ENCODE assay signal across 1 cellular context in the genomic region with DNA sequence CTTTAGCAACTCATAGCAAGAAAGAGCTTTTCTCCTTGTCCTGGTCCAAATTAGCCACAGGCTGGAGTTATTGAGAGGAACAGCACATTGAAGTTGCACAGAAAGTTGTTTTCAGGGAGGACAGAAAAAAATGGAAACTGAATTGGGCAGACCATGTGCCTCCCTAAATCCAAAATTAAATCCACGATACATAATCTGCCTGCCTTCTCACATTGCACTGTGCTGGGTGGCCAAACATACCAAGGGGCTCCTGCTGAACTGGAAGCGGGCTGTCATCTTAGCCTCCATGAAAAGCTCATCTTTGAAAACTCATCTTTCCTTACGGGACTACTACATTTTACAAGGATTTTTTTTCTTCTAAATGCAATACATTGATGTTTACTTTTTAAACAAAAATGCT.
TF ChIP-seq lines count a peak whose summit lies in the region.

No MANE protein-coding gene starts in this region.

TF ChIP-seq in GM23338, 12 proteins besides CTCF, POLR2A, EP300 and RAD21:
- TF ChIP-seq POLR2AphosphoS5 (IDR thresholded peaks at IDR 0.05; ENCODE audit: low read depth): no peak
- no peak for TF ChIP-seq ZNF114 (CRISPR knock-in tag; IDR thresholded peaks at IDR 0.05)
- TF ChIP-seq, protein P1, sequence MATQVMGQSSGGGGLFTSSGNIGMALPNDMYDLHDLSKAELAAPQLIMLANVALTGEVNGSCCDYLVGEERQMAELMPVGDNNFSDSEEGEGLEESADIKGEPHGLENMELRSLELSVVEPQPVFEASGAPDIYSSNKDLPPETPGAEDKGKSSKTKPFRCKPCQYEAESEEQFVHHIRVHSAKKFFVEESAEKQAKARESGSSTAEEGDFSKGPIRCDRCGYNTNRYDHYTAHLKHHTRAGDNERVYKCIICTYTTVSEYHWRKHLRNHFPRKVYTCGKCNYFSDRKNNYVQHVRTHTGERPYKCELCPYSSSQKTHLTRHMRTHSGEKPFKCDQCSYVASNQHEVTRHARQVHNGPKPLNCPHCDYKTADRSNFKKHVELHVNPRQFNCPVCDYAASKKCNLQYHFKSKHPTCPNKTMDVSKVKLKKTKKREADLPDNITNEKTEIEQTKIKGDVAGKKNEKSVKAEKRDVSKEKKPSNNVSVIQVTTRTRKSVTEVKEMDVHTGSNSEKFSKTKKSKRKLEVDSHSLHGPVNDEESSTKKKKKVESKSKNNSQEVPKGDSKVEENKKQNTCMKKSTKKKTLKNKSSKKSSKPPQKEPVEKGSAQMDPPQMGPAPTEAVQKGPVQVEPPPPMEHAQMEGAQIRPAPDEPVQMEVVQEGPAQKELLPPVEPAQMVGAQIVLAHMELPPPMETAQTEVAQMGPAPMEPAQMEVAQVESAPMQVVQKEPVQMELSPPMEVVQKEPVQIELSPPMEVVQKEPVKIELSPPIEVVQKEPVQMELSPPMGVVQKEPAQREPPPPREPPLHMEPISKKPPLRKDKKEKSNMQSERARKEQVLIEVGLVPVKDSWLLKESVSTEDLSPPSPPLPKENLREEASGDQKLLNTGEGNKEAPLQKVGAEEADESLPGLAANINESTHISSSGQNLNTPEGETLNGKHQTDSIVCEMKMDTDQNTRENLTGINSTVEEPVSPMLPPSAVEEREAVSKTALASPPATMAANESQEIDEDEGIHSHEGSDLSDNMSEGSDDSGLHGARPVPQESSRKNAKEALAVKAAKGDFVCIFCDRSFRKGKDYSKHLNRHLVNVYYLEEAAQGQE (IDR thresholded peaks at IDR 0.05; ENCODE audit: unreplicated experiment): no peak
- no peak for TF ChIP-seq ZNF462 (CRISPR knock-in tag; IDR thresholded peaks at IDR 0.05)
- no peak for TF ChIP-seq NANOG (IDR thresholded peaks at IDR 0.05; ENCODE audit: borderline replicate concordance)
- TF ChIP-seq ZNF331 (CRISPR knock-in tag; IDR thresholded peaks at IDR 0.05; ENCODE audit: low read depth): no peak
TF ChIP-seq in GM23338: peak in this region for 0.
